In the genomic region with DNA sequence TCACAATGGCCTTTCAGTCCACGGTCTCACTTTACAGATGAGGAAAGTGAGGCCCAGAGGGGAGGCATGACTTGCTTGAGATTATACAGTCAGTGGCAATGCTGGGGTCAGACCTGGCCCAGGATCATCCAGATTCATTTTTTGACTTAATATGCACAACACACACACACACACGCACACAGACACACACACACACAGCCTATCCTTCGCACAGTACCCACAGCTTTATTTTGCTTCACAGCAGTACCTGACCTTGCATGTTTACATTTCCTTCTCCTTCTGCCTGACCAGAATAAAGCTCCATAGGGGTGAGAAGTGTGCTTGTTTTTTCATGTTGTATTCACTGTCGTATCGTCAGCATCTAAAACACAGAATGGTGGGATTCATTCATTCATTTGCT, we compare ENCODE assay signal across 29 cellular contexts.
DNase-seq lines count a peak whose midpoint lies in the region; ATAC-seq and TF ChIP-seq lines count a peak whose summit lies in the region.
"Had no signal": no experiment of that assay in that cellular context is flagged by ENCODE, and none has a peak within 500 bp of the region (broad histone marks: within the 10 kb centered on the region; RNA-seq: fewer than 3 reads in every experiment).

No MANE protein-coding gene starts in this region.

- H3K4me1 Mint-ChIP-seq in WTC11 (peaks cover 14% of the 10 kb centered on the region), type B pancreatic cell (ENCODE audit: unreplicated experiment) (peaks cover 30% of the 10 kb centered on the region)
- H3K4me1 Mint-ChIP-seq: activated CD4-positive, alpha-beta memory T cell treated with anti-CD3 and anti-CD28 coated beads, Interleukin-2, amount 10 ng/mL, durations not matched to agents 7 days and 5 days; activated naive CD4-positive, alpha-beta T cell treated with anti-CD3 and anti-CD28 coated beads, Interleukin-2, amount 10 ng/mL, durations not matched to agents 7 days and 5 days; memory B cell had no signal

- no peak overlapping the region for H3K4me3 Mint-ChIP-seq in WTC11
- no peak overlapping the region for H3K4me3 Mint-ChIP-seq in type B pancreatic cell
- H3K4me3 Mint-ChIP-seq: activated CD4-positive, alpha-beta memory T cell treated with anti-CD3 and anti-CD28 coated beads, Interleukin-2, amount 10 ng/mL, durations not matched to agents 7 days and 5 days; activated naive CD4-positive, alpha-beta T cell treated with anti-CD3 and anti-CD28 coated beads, Interleukin-2, amount 10 ng/mL, durations not matched to agents 7 days and 5 days; activated T-helper 1 cell treated with anti-CD3 and anti-CD28 coated beads, Interleukin-12 subunit alpha, Interleukin-12 subunit beta, Interleukin-2, Interleukin-4 antibody, amounts not matched to agents 30 ng/mL and 10 ng/mL and 1 ng/mL, durations not matched to agents 14 hours and 24 hours and 36 hours; memory B cell; neural crest cell; stimulated activated naive CD8-positive, alpha-beta T cell treated with anti-CD3 and anti-CD28 coated beads, Interleukin-15, amount 100 ng/mL, for 72 hours had no signal

- CTCF ChIA-PET in WTC11 (lab: Charles Lee): interaction anchor here (0.9 to 1.8 kb wide), 3 partner anchors 213 to 227 kb away, joined by 3 to 5 read pairs (median 3); no protein-coding TSS in a partner anchor

- H3K36me3 ChIP-seq in hepatocyte (replicated peaks; ENCODE audit: insufficient read depth, low read depth): no peaks in the 10 kb centered on the region
- H3K36me3 ChIP-seq: breast epithelium, Peyer's patch had no signal

- no peaks in the 10 kb centered on the region for H3K9me2 ChIP-seq in hepatocyte (replicated peaks; ENCODE audit: insufficient read depth)

- no peaks in the 10 kb centered on the region for H3K27me3 ChIP-seq in hepatocyte
- H3K27me3 ChIP-seq: breast epithelium, Peyer's patch had no signal

- H3K9me3 ChIP-seq in hepatocyte (ENCODE audit: low read depth): no peaks in the 10 kb centered on the region
- H3K9me3 ChIP-seq: breast epithelium, Peyer's patch had no signal

- ATAC-seq in WTC11: no peak
- ATAC-seq: left lobe of liver; right cardiac atrium; stimulated activated naive CD8-positive, alpha-beta T cell treated with anti-CD3 and anti-CD28 coated beads, Interleukin-15, amount 100 ng/mL, for 72 hours had no signal

- TF ChIP-seq CTCF in WTC11 (IDR thresholded peaks at IDR 0.05) (no peak), hepatocyte (IDR thresholded peaks at IDR 0.05; ENCODE audit: poor library complexity) (no peak), type B pancreatic cell (conservative IDR thresholded peaks at IDR 0.05) (no peak), GM20000 (IDR thresholded peaks at IDR 0.05; ENCODE audit: extremely low read depth, missing control alignments) (no peak)

- WGBS in hepatocyte (ENCODE audit: low lambda C conversion rate, missing lambda C conversion rate): 63% methylated on average over 5 of the region's 5 CpGs

- POLR2A ChIA-PET in WTC11 (lab: Charles Lee): no interaction called here

- H3K27ac ChIP-seq in hepatocyte: peak overlapping the region; percentile 15
- H3K27ac ChIP-seq: 22Rv1, breast epithelium, epithelial cell of prostate, GM23248, Peyer's patch had no signal

- no peaks in the 10 kb centered on the region for H3K9me3 Mint-ChIP-seq in WTC11
- H3K9me3 Mint-ChIP-seq in type B pancreatic cell: no peaks in the 10 kb centered on the region
- H3K9me3 Mint-ChIP-seq: activated CD4-positive, alpha-beta memory T cell treated with anti-CD3 and anti-CD28 coated beads, Interleukin-2, amount 10 ng/mL, durations not matched to agents 7 days and 5 days; activated naive CD4-positive, alpha-beta T cell treated with anti-CD3 and anti-CD28 coated beads, Interleukin-2, amount 10 ng/mL, durations not matched to agents 7 days and 5 days; activated T-helper 1 cell treated with anti-CD3 and anti-CD28 coated beads, Interleukin-12 subunit alpha, Interleukin-12 subunit beta, Interleukin-2, Interleukin-4 antibody, amounts not matched to agents 30 ng/mL and 10 ng/mL and 1 ng/mL, durations not matched to agents 14 hours and 24 hours and 36 hours; memory B cell; neural crest cell; stimulated activated naive CD8-positive, alpha-beta T cell treated with anti-CD3 and anti-CD28 coated beads, Interleukin-15, amount 100 ng/mL, for 72 hours had no signal

- H2AFZ ChIP-seq in hepatocyte: no peak overlapping the region
- H2AFZ ChIP-seq: GM23248 had no signal

- H3K4me1 ChIP-seq in hepatocyte (ENCODE audit: insufficient read depth): peaks cover 26% of the 10 kb centered on the region
- H3K4me1 ChIP-seq: breast epithelium, Peyer's patch had no signal

- H3K27ac Mint-ChIP-seq in WTC11 (no peak overlapping the region), type B pancreatic cell (peak overlapping the region; percentile 31)
- H3K27ac Mint-ChIP-seq: activated CD4-positive, alpha-beta memory T cell treated with anti-CD3 and anti-CD28 coated beads, Interleukin-2, amount 10 ng/mL, durations not matched to agents 7 days and 5 days; activated naive CD4-positive, alpha-beta T cell treated with anti-CD3 and anti-CD28 coated beads, Interleukin-2, amount 10 ng/mL, durations not matched to agents 7 days and 5 days; activated T-helper 1 cell treated with anti-CD3 and anti-CD28 coated beads, Interleukin-12 subunit alpha, Interleukin-12 subunit beta, Interleukin-2, Interleukin-4 antibody, amounts not matched to agents 30 ng/mL and 10 ng/mL and 1 ng/mL, durations not matched to agents 14 hours and 24 hours and 36 hours; memory B cell had no signal

- H3K4me2 ChIP-seq in hepatocyte: no peak overlapping the region

- H3K36me3 Mint-ChIP-seq in WTC11 (no peaks in the 10 kb centered on the region), type B pancreatic cell (no peaks in the 10 kb centered on the region)
- H3K36me3 Mint-ChIP-seq: activated naive CD4-positive, alpha-beta T cell treated with anti-CD3 and anti-CD28 coated beads, Interleukin-2, amount 10 ng/mL, durations not matched to agents 7 days and 5 days; memory B cell had no signal

- H4K20me1 ChIP-seq in hepatocyte (ENCODE audit: insufficient read depth, poor library complexity, severe bottlenecking): no peaks in the 10 kb centered on the region

- H3K27me3 Mint-ChIP-seq in WTC11 (ENCODE audit: low read depth) (no peaks in the 10 kb centered on the region), type B pancreatic cell (no peaks in the 10 kb centered on the region)

- H3K4me3 ChIP-seq in hepatocyte: no peak overlapping the region
- H3K4me3 ChIP-seq: breast epithelium, GM23248, Peyer's patch had no signal

- DNase-seq in DMS153 (lab: John Stamatoyannopoulos, UW) (peak; percentile 4), DMS153 treated with DMSO at 0.1 percent for 48 hours (lab: John Stamatoyannopoulos, UW; ENCODE audit: unreplicated experiment) (no peak), WTC11 (ENCODE audit: low spot score) (no peak), hepatocyte (ENCODE audit: low spot score) (no peak), type B pancreatic cell (ENCODE audit: extremely low spot score, unreplicated experiment) (no peak), glomerular visceral epithelial cell (ENCODE audit: extremely low spot score) (no peak), GM20000 (ENCODE audit: low spot score) (no peak), HT-29 (ENCODE audit: low spot score) (no peak)
- DNase-seq: activated CD4-positive, alpha-beta memory T cell treated with anti-CD3 and anti-CD28 coated beads, Interleukin-2, amount 10 ng/mL, durations not matched to agents 7 days and 5 days; activated CD4-positive, alpha-beta T cell treated with anti-CD3 and anti-CD28 coated beads for 1 hour; activated CD8-positive, alpha-beta memory T cell treated with anti-CD3 and anti-CD28 coated beads, Interleukin-2, amount 50 U/mL, for 48 hours; activated naive CD4-positive, alpha-beta T cell treated with anti-CD3 and anti-CD28 coated beads, Interleukin-2, amount 10 ng/mL, durations not matched to agents 7 days and 5 days; C1 segment of cervical spinal cord; GM23248; KBM-7; NCI-H2081; NCI-H2227 treated with DMSO at 0.1 percent for 48 hours; NCI-H526 treated with DMSO at 0.1 percent for 48 hours; right cardiac atrium; SHP77; stimulated activated naive CD8-positive, alpha-beta T cell treated with anti-CD3 and anti-CD28 coated beads, Interleukin-15, amount 100 ng/mL, for 72 hours had no signal

- H3K79me2 ChIP-seq in hepatocyte: no peaks in the 10 kb centered on the region

TF ChIP-seq in WTC11, 78 proteins besides CTCF, POLR2A, EP300 and RAD21:
- TF ChIP-seq CBFB (CRISPR knock-in tag; IDR thresholded peaks at IDR 0.05; ENCODE audit: low read depth) (no peak), GABPB1 (CRISPR knock-in tag; IDR thresholded peaks at IDR 0.05) (0 out of 2 replicates have a peak, but pooled peaks have one; percentile 23)
- TF ChIP-seq, protein P1, sequence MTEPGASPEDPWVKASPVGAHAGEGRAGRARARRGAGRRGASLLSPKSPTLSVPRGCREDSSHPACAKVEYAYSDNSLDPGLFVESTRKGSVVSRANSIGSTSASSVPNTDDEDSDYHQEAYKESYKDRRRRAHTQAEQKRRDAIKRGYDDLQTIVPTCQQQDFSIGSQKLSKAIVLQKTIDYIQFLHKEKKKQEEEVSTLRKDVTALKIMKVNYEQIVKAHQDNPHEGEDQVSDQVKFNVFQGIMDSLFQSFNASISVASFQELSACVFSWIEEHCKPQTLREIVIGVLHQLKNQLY (CRISPR knock-in tag; IDR thresholded peaks at IDR 0.05): no peak
